Comparison of ENCODE assay signal across 8 cellular contexts in genomic region chr5:43120720-43121564, GRCh38. TPM values are rescaled to one million over a fixed set of nuclear protein-coding genes. Genes with fewer than 3 reads are reported as not detected.
A peak's percentile ranks its signal among the peaks of the same experiment; 100 is the strongest.
DNase-seq lines count a peak whose midpoint lies in the region; ATAC-seq and TF ChIP-seq lines count a peak whose summit lies in the region.

A gene with protein sequence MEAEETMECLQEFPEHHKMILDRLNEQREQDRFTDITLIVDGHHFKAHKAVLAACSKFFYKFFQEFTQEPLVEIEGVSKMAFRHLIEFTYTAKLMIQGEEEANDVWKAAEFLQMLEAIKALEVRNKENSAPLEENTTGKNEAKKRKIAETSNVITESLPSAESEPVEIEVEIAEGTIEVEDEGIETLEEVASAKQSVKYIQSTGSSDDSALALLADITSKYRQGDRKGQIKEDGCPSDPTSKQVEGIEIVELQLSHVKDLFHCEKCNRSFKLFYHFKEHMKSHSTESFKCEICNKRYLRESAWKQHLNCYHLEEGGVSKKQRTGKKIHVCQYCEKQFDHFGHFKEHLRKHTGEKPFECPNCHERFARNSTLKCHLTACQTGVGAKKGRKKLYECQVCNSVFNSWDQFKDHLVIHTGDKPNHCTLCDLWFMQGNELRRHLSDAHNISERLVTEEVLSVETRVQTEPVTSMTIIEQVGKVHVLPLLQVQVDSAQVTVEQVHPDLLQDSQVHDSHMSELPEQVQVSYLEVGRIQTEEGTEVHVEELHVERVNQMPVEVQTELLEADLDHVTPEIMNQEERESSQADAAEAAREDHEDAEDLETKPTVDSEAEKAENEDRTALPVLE (plus strand): TSS chr5:43120914. CDS start chr5:43122054, 1,140 bp downstream.

- H4K20me1 ChIP-seq in BLaER1 = peaks cover 38% of the 10 kb centered on the region

- H3K4me3 ChIP-seq in BLaER1 (peak within 1 kb of the TSS; percentile 94), left lung (peak within 1 kb of the TSS; percentile 92 to 94)

- H3K36me3 ChIP-seq in BLaER1 (peaks cover 27% of the 10 kb centered on the region), left lung (peaks cover 0 to 20% of the 10 kb centered on the region in 2 donors)

- H3K4me1 ChIP-seq in BLaER1 (peaks cover 42% of the 10 kb centered on the region), left lung (peaks cover 16 to 38% of the 10 kb centered on the region in 2 donors)

- peak; percentile 95 for ATAC-seq in GM19328 (IDR thresholded peaks at IDR 0.05; ENCODE audit: unreplicated experiment)
- peak; percentile 96 for ATAC-seq in HG03520 (IDR thresholded peaks at IDR 0.05; ENCODE audit: unreplicated experiment)
- peak; percentile 97 for ATAC-seq in left lung

- peak within 1 kb of the TSS; percentile 97 for H3K9ac ChIP-seq in BLaER1

- no peaks in the 10 kb centered on the region for H3K9me3 ChIP-seq in BLaER1
- no peaks in the 10 kb centered on the region for H3K9me3 ChIP-seq in left lung

- H3K27ac ChIP-seq in BLaER1 (peak within 1 kb of the TSS; percentile 96), left lung (peak within 1 kb of the TSS; percentile 98)

- TF ChIP-seq CTCF in left lung (IDR thresholded peaks at IDR 0.05) = no peak

- peak within 1 kb of the TSS; percentile 96 for H3K4me2 ChIP-seq in BLaER1

- H3K27me3 ChIP-seq in BLaER1 (no peaks in the 10 kb centered on the region), left lung (no peaks in the 10 kb centered on the region)

- intact Hi-C loops in left lung (cut with DNase I) = no loop called here

- DNase-seq in NCI-H69 (lab: John Stamatoyannopoulos, UW) (peak; percentile 99), dedifferentiated amniotic fluid mesenchymal stem cell (ENCODE audit: extremely low spot score) (peak; percentile 94), left lung (peak; percentile 97 to 99)
- peak; percentile 97 for DNase-seq in activated CD4-positive, alpha-beta T cell treated with anti-CD3 and anti-CD28 coated beads, Interleukin-2, amount 50 U/mL, for 1 hour
- DNase-seq in stimulated activated CD4-positive, alpha-beta T cell treated with anti-CD3 and anti-CD28 coated beads, Interleukin-2, amount 100 ng/mL, for 48 hours = peak; percentile 94 to 97

RNA-seq across cellular contexts. Expression of the gene that starts here (rescaled TPM):
- total RNA-seq in left lung = 10 to 100 TPM; 23.4 to 33.1 TPM

Comparison
In these comparisons a context has a peak if more than half of its experiments do, and no peak if none do; other contexts are left out.
1. Peak in every context shown above with its lines: DNase-seq, ATAC-seq, H3K4me3 ChIP-seq and H3K27ac ChIP-seq.